Comparison of ENCODE assay signal across 11 cellular contexts in genomic region chr3:140953028-140953960, GRCh38. TPM values are rescaled to one million over a fixed set of nuclear protein-coding genes. Genes with fewer than 3 reads are reported as not detected.
A peak's percentile ranks its signal among the peaks of the same experiment; 100 is the strongest.
DNase-seq lines count a peak whose midpoint lies in the region; ATAC-seq and TF ChIP-seq lines count a peak whose summit lies in the region.
"Had no signal": no experiment of that assay in that cellular context is flagged by ENCODE, and none has a peak within 500 bp of the region (broad histone marks: within the 10 kb centered on the region; RNA-seq: fewer than 3 reads in every experiment).

No MANE protein-coding gene starts in this region.

- TF ChIP-seq CTCF in left ventricle myocardium inferior (IDR thresholded peaks at IDR 0.05; ENCODE audit: borderline replicate concordance) (no peak), upper lobe of right lung (IDR thresholded peaks at IDR 0.05) (no peak)

- H3K4me3 ChIP-seq in left ventricle myocardium inferior (no peak overlapping the region), upper lobe of right lung (no peak overlapping the region)

- intact Hi-C loops in left ventricle myocardium inferior (cut with micrococcal nuclease): no loop called here
- intact Hi-C loops in left ventricle myocardium superior (cut with micrococcal nuclease): no loop called here
- intact Hi-C loops in upper lobe of right lung (cut with DNase I): no loop called here
- intact Hi-C loops in activated CD4-positive, alpha-beta memory T cell treated with anti-CD3 and anti-CD28 coated beads for 36 hours (cut with micrococcal nuclease): loop anchor here (1.0 kb wide), 1 partner anchor 11 kb away; no protein-coding TSS in a partner anchor

- H3K4me1 ChIP-seq in left ventricle myocardium inferior (peaks cover 100% of the 10 kb centered on the region), upper lobe of right lung (peaks cover 16% of the 10 kb centered on the region)

- H3K4me1 Mint-ChIP-seq in activated CD4-positive, alpha-beta memory T cell treated with anti-CD3 and anti-CD28 coated beads for 36 hours (ENCODE audit: low read depth): peaks cover 41% of the 10 kb centered on the region

- no peaks in the 10 kb centered on the region for H3K27me3 Mint-ChIP-seq in activated CD4-positive, alpha-beta memory T cell treated with anti-CD3 and anti-CD28 coated beads for 36 hours
- H3K27me3 Mint-ChIP-seq: naive thymus-derived CD8-positive, alpha-beta T cell had no signal

- H3K36me3 ChIP-seq in left ventricle myocardium inferior (peaks cover 10% of the 10 kb centered on the region), upper lobe of right lung (peaks cover 10% of the 10 kb centered on the region)

- H3K27ac Mint-ChIP-seq in activated CD4-positive, alpha-beta memory T cell treated with anti-CD3 and anti-CD28 coated beads for 36 hours: no peak overlapping the region

- H3K27ac ChIP-seq in left ventricle myocardium inferior (replicated peaks) (peak overlapping the region; percentile 19), upper lobe of right lung (no peak overlapping the region)

- POLR2A ChIA-PET in activated CD4-positive, alpha-beta memory T cell treated with anti-CD3 and anti-CD28 coated beads for 36 hours (lab: Charles Lee): interaction anchor here (1.3 kb wide), 1 partner anchor 10 kb away, joined by 5 read pairs; no protein-coding TSS in a partner anchor

- DNase-seq in left ventricle myocardium inferior (no peak), left ventricle myocardium superior (no peak), RPMI7951 (ENCODE audit: low read depth) (peak; percentile 56), fibroblast of peridontal ligament (ENCODE audit: extremely low read depth) (peak; percentile 53), upper lobe of right lung (no peak), NCI-H2196 treated with DMSO at 0.1 percent for 48 hours (lab: John Stamatoyannopoulos, UW; ENCODE audit: unreplicated experiment) (no peak)
- DNase-seq in activated CD4-positive, alpha-beta memory T cell treated with anti-CD3 and anti-CD28 coated beads for 36 hours: no peak
- DNase-seq: C1 segment of cervical spinal cord; naive thymus-derived CD8-positive, alpha-beta T cell; NCI-H510A had no signal

- H3K4me3 Mint-ChIP-seq in activated CD4-positive, alpha-beta memory T cell treated with anti-CD3 and anti-CD28 coated beads for 36 hours: no peak overlapping the region

- no peaks in the 10 kb centered on the region for H3K9me3 ChIP-seq in left ventricle myocardium inferior (replicated peaks)
- no peaks in the 10 kb centered on the region for H3K9me3 ChIP-seq in upper lobe of right lung

- no peak for ATAC-seq in left ventricle myocardium superior
- peak; percentile 34 for ATAC-seq in upper lobe of right lung
- no peak for ATAC-seq in GM19324 (IDR thresholded peaks at IDR 0.05; ENCODE audit: low FRiP score, unreplicated experiment)
- ATAC-seq: naive thymus-derived CD8-positive, alpha-beta T cell had no signal

- CTCF ChIA-PET in activated CD4-positive, alpha-beta memory T cell treated with anti-CD3 and anti-CD28 coated beads for 36 hours (lab: Charles Lee): interaction anchor here (0.7 to 1.1 kb wide), 3 partner anchors 40 to 278 kb away, joined by 3 to 5 read pairs (median 4); partner anchors contain the start of gene PXYLP1

- H3K9me3 Mint-ChIP-seq in activated CD4-positive, alpha-beta memory T cell treated with anti-CD3 and anti-CD28 coated beads for 36 hours: no peaks in the 10 kb centered on the region
- H3K9me3 Mint-ChIP-seq: naive thymus-derived CD8-positive, alpha-beta T cell had no signal

- H3K27me3 ChIP-seq in left ventricle myocardium inferior (ENCODE audit: low read depth) (no peaks in the 10 kb centered on the region), upper lobe of right lung (no peaks in the 10 kb centered on the region)

- H3K36me3 Mint-ChIP-seq in activated CD4-positive, alpha-beta memory T cell treated with anti-CD3 and anti-CD28 coated beads for 36 hours: peaks cover 4% of the 10 kb centered on the region

RNA-seq across cellular contexts. Expression of gene SLC25A36, which starts 11.7 kb away (rescaled TPM):
- total RNA-seq in left ventricle myocardium inferior (67.7 TPM), left ventricle myocardium superior (86.2 TPM), upper lobe of right lung (83.4 TPM)
- total RNA-seq in RPMI7951 (2014; rRNA removed; shearing (Covaris generic)): 37.4 and 49.1 TPM in 2 replicates
- total RNA-seq in activated CD4-positive, alpha-beta memory T cell treated with anti-CD3 and anti-CD28 coated beads for 36 hours: 10 to 100 TPM; 44.7 to 56.5 TPM

Comparison
In these comparisons a context has a peak if more than half of its experiments do, and no peak if none do; other contexts are left out.
1. DNase-seq: peak in RPMI7951 (single experiment) and fibroblast of peridontal ligament (single experiment); none in left ventricle myocardium inferior (single experiment), left ventricle myocardium superior (single experiment), upper lobe of right lung (single experiment), NCI-H2196 treated with DMSO at 0.1 percent for 48 hours (single experiment) and activated CD4-positive, alpha-beta memory T cell treated with anti-CD3 and anti-CD28 coated beads for 36 hours (single experiment).